1 cellular context compared by ENCODE assay signal in the genomic region with DNA sequence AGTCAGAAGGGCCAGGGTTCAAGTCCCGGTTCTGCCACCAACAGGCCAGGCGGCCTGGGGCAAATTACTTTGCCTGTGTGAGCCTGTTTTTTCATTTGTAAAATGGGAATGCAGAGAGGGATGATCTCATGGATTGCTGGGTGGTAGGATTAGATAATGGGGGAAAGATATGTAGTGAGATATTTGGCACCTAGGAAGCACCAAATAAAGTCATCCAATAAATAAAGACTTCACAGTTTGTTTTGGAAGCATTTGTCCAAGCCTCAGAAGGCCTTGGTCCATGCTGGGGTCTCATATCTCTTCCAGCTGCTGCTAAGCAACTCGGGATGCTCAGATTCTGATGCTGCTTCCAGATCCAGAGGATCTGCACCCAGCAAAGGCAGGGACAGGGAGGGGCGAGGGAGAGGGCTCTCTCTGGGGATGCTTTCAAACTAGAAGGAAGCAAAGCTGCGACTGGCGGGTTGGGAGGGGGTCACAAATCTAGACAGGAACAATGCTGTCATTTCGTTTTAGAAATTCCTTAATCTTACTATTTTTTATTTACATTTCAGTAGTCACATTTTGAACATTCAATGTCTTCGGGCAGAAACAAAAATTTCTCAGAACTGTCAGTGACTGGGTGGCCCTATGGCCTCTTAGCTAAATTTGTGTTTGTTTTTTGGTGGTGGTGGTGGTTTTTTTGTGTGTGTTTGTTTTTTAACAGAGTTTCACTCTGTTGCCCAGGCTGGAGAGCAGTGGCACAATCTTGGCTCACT.
TF ChIP-seq lines count a peak whose summit lies in the region.

No MANE protein-coding gene starts in this region.

TF ChIP-seq in GM23338, 12 proteins besides CTCF, POLR2A, EP300 and RAD21:
- TF ChIP-seq EZH2phosphoT487 (IDR thresholded peaks at IDR 0.05; ENCODE audit: unreplicated experiment): no peak
- TF ChIP-seq ZNF114 (CRISPR knock-in tag; IDR thresholded peaks at IDR 0.05): no peak
- TF ChIP-seq, protein P1, sequence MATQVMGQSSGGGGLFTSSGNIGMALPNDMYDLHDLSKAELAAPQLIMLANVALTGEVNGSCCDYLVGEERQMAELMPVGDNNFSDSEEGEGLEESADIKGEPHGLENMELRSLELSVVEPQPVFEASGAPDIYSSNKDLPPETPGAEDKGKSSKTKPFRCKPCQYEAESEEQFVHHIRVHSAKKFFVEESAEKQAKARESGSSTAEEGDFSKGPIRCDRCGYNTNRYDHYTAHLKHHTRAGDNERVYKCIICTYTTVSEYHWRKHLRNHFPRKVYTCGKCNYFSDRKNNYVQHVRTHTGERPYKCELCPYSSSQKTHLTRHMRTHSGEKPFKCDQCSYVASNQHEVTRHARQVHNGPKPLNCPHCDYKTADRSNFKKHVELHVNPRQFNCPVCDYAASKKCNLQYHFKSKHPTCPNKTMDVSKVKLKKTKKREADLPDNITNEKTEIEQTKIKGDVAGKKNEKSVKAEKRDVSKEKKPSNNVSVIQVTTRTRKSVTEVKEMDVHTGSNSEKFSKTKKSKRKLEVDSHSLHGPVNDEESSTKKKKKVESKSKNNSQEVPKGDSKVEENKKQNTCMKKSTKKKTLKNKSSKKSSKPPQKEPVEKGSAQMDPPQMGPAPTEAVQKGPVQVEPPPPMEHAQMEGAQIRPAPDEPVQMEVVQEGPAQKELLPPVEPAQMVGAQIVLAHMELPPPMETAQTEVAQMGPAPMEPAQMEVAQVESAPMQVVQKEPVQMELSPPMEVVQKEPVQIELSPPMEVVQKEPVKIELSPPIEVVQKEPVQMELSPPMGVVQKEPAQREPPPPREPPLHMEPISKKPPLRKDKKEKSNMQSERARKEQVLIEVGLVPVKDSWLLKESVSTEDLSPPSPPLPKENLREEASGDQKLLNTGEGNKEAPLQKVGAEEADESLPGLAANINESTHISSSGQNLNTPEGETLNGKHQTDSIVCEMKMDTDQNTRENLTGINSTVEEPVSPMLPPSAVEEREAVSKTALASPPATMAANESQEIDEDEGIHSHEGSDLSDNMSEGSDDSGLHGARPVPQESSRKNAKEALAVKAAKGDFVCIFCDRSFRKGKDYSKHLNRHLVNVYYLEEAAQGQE (IDR thresholded peaks at IDR 0.05; ENCODE audit: unreplicated experiment): no peak
- TF ChIP-seq ETS1 (IDR thresholded peaks at IDR 0.05): no peak
- no peak for TF ChIP-seq CREB1 (CRISPR knock-in tag; IDR thresholded peaks at IDR 0.05; ENCODE audit: low read depth)
- TF ChIP-seq, protein P2, sequence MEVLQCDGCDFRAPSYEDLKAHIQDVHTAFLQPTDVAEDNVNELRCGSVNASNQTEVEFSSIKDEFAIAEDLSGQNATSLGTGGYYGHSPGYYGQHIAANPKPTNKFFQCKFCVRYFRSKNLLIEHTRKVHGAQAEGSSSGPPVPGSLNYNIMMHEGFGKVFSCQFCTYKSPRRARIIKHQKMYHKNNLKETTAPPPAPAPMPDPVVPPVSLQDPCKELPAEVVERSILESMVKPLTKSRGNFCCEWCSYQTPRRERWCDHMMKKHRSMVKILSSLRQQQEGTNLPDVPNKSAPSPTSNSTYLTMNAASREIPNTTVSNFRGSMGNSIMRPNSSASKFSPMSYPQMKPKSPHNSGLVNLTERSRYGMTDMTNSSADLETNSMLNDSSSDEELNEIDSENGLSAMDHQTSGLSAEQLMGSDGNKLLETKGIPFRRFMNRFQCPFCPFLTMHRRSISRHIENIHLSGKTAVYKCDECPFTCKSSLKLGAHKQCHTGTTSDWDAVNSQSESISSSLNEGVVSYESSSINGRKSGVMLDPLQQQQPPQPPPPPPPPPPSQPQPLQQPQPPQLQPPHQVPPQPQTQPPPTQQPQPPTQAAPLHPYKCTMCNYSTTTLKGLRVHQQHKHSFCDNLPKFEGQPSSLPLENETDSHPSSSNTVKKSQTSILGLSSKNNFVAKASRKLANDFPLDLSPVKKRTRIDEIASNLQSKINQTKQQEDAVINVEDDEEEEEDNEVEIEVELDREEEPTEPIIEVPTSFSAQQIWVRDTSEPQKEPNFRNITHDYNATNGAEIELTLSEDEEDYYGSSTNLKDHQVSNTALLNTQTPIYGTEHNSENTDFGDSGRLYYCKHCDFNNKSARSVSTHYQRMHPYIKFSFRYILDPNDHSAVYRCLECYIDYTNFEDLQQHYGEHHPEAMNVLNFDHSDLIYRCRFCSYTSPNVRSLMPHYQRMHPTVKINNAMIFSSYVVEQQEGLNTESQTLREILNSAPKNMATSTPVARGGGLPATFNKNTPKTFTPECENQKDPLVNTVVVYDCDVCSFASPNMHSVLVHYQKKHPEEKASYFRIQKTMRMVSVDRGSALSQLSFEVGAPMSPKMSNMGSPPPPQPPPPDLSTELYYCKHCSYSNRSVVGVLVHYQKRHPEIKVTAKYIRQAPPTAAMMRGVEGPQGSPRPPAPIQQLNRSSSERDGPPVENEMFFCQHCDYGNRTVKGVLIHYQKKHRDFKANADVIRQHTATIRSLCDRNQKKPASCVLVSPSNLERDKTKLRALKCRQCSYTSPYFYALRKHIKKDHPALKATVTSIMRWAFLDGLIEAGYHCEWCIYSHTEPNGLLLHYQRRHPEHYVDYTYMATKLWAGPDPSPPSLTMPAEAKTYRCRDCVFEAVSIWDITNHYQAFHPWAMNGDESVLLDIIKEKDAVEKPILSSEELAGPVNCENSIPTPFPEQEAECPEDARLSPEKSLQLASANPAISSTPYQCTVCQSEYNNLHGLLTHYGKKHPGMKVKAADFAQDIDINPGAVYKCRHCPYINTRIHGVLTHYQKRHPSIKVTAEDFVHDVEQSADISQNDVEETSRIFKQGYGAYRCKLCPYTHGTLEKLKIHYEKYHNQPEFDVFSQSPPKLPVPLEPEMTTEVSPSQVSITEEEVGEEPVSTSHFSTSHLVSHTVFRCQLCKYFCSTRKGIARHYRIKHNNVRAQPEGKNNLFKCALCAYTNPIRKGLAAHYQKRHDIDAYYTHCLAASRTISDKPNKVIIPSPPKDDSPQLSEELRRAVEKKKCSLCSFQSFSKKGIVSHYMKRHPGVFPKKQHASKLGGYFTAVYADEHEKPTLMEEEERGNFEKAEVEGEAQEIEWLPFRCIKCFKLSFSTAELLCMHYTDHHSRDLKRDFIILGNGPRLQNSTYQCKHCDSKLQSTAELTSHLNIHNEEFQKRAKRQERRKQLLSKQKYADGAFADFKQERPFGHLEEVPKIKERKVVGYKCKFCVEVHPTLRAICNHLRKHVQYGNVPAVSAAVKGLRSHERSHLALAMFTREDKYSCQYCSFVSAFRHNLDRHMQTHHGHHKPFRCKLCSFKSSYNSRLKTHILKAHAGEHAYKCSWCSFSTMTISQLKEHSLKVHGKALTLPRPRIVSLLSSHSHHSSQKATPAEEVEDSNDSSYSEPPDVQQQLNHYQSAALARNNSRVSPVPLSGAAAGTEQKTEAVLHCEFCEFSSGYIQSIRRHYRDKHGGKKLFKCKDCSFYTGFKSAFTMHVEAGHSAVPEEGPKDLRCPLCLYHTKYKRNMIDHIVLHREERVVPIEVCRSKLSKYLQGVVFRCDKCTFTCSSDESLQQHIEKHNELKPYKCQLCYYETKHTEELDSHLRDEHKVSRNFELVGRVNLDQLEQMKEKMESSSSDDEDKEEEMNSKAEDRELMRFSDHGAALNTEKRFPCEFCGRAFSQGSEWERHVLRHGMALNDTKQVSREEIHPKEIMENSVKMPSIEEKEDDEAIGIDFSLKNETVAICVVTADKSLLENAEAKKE (CRISPR knock-in tag; IDR thresholded peaks at IDR 0.05): no peak
- TF ChIP-seq JUNB (IDR thresholded peaks at IDR 0.05; ENCODE audit: unreplicated experiment): no peak
- TF ChIP-seq STAT1 (IDR thresholded peaks at IDR 0.05; ENCODE audit: unreplicated experiment): no peak
- no peak for TF ChIP-seq POLR2AphosphoS5 (IDR thresholded peaks at IDR 0.05; ENCODE audit: low read depth)
- no peak for TF ChIP-seq EZH2 (IDR thresholded peaks at IDR 0.05; ENCODE audit: low read depth, unreplicated experiment)
- no peak for TF ChIP-seq ZNF331 (CRISPR knock-in tag; IDR thresholded peaks at IDR 0.05; ENCODE audit: low read depth)
- no peak for TF ChIP-seq NANOG (IDR thresholded peaks at IDR 0.05; ENCODE audit: borderline replicate concordance)
